10 cellular contexts compared by ENCODE assay signal in genomic region chr11:130449996-130450419, GRCh38. TPM values are rescaled to one million over a fixed set of nuclear protein-coding genes. Genes with fewer than 3 reads are reported as not detected.
DNase-seq lines count a peak whose midpoint lies in the region; ATAC-seq and TF ChIP-seq lines count a peak whose summit lies in the region.
"Had no signal": no experiment of that assay in that cellular context is flagged by ENCODE, and none has a peak within 500 bp of the region (broad histone marks: within the 10 kb centered on the region; RNA-seq: fewer than 3 reads in every experiment).

No MANE protein-coding gene starts in this region.

- H3K36me3 Mint-ChIP-seq in activated naive CD8-positive, alpha-beta T cell treated with anti-CD3 and anti-CD28 coated beads, Interleukin-2, amount 10 ng/mL, durations not matched to agents 7 days and 5 days, result no peaks in the 10 kb centered on the region

- no peaks in the 10 kb centered on the region for H3K27me3 ChIP-seq in left ventricle myocardium inferior (ENCODE audit: low read depth)

- DNase-seq in Daoy (ENCODE audit: low read depth) (peak; percentile 93), left ventricle myocardium inferior (peak; percentile 91), posterior cingulate gyrus (peak in 7 of 10 donors; percentile 39 to 90 (median 56)), NAMALWA (ENCODE audit: low spot score) (no peak), NCI-H446 treated with DMSO at 0.1 percent for 48 hours (lab: John Stamatoyannopoulos, UW) (no peak)
- no peak for DNase-seq in activated naive CD8-positive, alpha-beta T cell treated with anti-CD3 and anti-CD28 coated beads, Interleukin-2, amount 10 ng/mL, durations not matched to agents 7 days and 5 days

- no peaks in the 10 kb centered on the region for H3K9me3 Mint-ChIP-seq in activated naive CD8-positive, alpha-beta T cell treated with anti-CD3 and anti-CD28 coated beads, Interleukin-2, amount 10 ng/mL, durations not matched to agents 7 days and 5 days

- no peak for ATAC-seq in activated naive CD8-positive, alpha-beta T cell treated with anti-CD3 and anti-CD28 coated beads, Interleukin-2, amount 10 ng/mL, durations not matched to agents 7 days and 5 days (ENCODE audit: low read depth)
- no peak for ATAC-seq in GM18520 (IDR thresholded peaks at IDR 0.05; ENCODE audit: unreplicated experiment)
- no peak for ATAC-seq in GM21825 (IDR thresholded peaks at IDR 0.05; ENCODE audit: unreplicated experiment)
- ATAC-seq: GM12878 had no signal

- no peak overlapping the region for H3K27ac Mint-ChIP-seq in activated naive CD8-positive, alpha-beta T cell treated with anti-CD3 and anti-CD28 coated beads, Interleukin-2, amount 10 ng/mL, durations not matched to agents 7 days and 5 days

- H3K9me3 ChIP-seq in left ventricle myocardium inferior (replicated peaks), result no peaks in the 10 kb centered on the region

- H3K4me3 ChIP-seq in left ventricle myocardium inferior, result peak overlapping the region; percentile 91
- H3K4me3 ChIP-seq: GM12878 had no signal

- H3K4me1 Mint-ChIP-seq in activated naive CD8-positive, alpha-beta T cell treated with anti-CD3 and anti-CD28 coated beads, Interleukin-2, amount 10 ng/mL, durations not matched to agents 7 days and 5 days, result peaks cover 12% of the 10 kb centered on the region

- intact Hi-C loops in left ventricle myocardium inferior (cut with micrococcal nuclease), result loop anchor here (5.0 to 10.0 kb wide), 2 partner anchors 72 to 155 kb away; no protein-coding TSS in a partner anchor
- intact Hi-C loops in posterior cingulate gyrus (cut with DNase I), result no loop called here

- peaks cover 69% of the 10 kb centered on the region for H3K27me3 Mint-ChIP-seq in activated naive CD8-positive, alpha-beta T cell treated with anti-CD3 and anti-CD28 coated beads, Interleukin-2, amount 10 ng/mL, durations not matched to agents 7 days and 5 days

- peak; percentile 83 for TF ChIP-seq CTCF in left ventricle myocardium inferior (IDR thresholded peaks at IDR 0.05; ENCODE audit: borderline replicate concordance)

- peak overlapping the region; percentile 93 for H3K27ac ChIP-seq in left ventricle myocardium inferior (replicated peaks)
- H3K27ac ChIP-seq: KMS-11 had no signal

- H3K4me3 Mint-ChIP-seq in activated naive CD8-positive, alpha-beta T cell treated with anti-CD3 and anti-CD28 coated beads, Interleukin-2, amount 10 ng/mL, durations not matched to agents 7 days and 5 days, result peak overlapping the region; percentile 6

- H3K4me1 ChIP-seq in left ventricle myocardium inferior, result peaks cover 72% of the 10 kb centered on the region

- POLR2A ChIA-PET in activated naive CD8-positive, alpha-beta T cell treated with anti-CD3 and anti-CD28 coated beads, Interleukin-2, amount 10 ng/mL, durations not matched to agents 7 days and 5 days (lab: Charles Lee), result no interaction called here

- H3K36me3 ChIP-seq in left ventricle myocardium inferior, result no peaks in the 10 kb centered on the region

RNA-seq across cellular contexts. Expression of gene ADAMTS15, which starts 1.6 kb away (rescaled TPM):
- total RNA-seq in Daoy (2014; rRNA removed; shearing (Covaris generic)), result 9.0 and 12.0 TPM in 2 replicates
- under 1 TPM; 0.08 to 0.11 TPM for total RNA-seq in activated naive CD8-positive, alpha-beta T cell treated with anti-CD3 and anti-CD28 coated beads, Interleukin-2, amount 10 ng/mL, durations not matched to agents 7 days and 5 days
- 22.9 TPM for total RNA-seq in left ventricle myocardium inferior
- total RNA-seq: GM12878 had no signal

RNA-seq across cellular contexts. Expression of gene ADAMTS8, which starts 21.6 kb away (rescaled TPM):
- total RNA-seq in Daoy (2014; rRNA removed; shearing (Covaris generic)), result not detected in 2 replicates
- not detected for total RNA-seq in activated naive CD8-positive, alpha-beta T cell treated with anti-CD3 and anti-CD28 coated beads, Interleukin-2, amount 10 ng/mL, durations not matched to agents 7 days and 5 days
- total RNA-seq in left ventricle myocardium inferior, result 0.85 TPM
- total RNA-seq: GM12878 had no signal

Comparison
In these comparisons a context has a peak if more than half of its experiments do, and no peak if none do; other contexts are left out.
1. DNase-seq: peak in Daoy (single experiment), left ventricle myocardium inferior (single experiment) and posterior cingulate gyrus (7 of 10); none in activated naive CD8-positive, alpha-beta T cell treated with anti-CD3 and anti-CD28 coated beads, Interleukin-2, amount 10 ng/mL, durations not matched to agents 7 days and 5 days (single experiment), NAMALWA (single experiment) and NCI-H446 treated with DMSO at 0.1 percent for 48 hours (single experiment).